ENCODE assay signal across 21 cellular contexts in the genomic region with DNA sequence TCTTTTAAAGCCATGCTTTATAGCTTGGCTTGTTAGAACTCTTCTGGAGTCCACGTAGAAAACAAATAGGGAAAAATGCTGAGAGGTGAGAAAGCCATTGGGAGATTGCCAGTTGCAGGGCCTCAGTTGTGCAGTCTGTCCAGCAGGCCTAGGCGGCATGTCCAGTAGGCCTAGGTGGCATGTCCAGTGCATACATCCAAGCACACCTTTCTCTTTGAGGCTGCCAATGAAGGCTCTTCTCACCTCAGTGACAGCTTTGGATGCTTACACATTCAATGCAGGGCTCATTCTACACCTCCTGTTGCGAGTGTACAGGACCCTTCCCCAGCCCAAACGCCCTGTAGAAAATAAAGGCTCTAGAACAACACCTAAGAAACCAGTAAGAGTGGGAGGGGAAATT.
"Had no signal": no experiment of that assay in that cellular context is flagged by ENCODE, and none has a peak within 500 bp of the region (broad histone marks: within the 10 kb centered on the region; RNA-seq: fewer than 3 reads in every experiment).

No MANE protein-coding gene starts in this region.

- H3K4me3 Mint-ChIP-seq: activated B cell treated with CpG ODN at 0.5 μM for 24 hours; activated CD4-positive, alpha-beta T cell treated with anti-CD3 and anti-CD28 coated beads for 36 hours; activated naive CD4-positive, alpha-beta T cell treated with anti-CD3 and anti-CD28 coated beads, Interleukin-2, amount 10 ng/mL, durations not matched to agents 7 days and 5 days; memory B cell; nephron; stimulated activated memory B cell treated with anti-CD40 and anti-IgM and Interleukin-4, amounts not matched to agents 10 μg/mL and 1 μg/mL and 100 μg/mL, for 72 hours; type B pancreatic cell had no signal

- H3K27me3 ChIP-seq: ascending aorta, brain microvascular endothelial cell, foreskin keratinocyte, pancreas, right lobe of liver, vagina had no signal

- H3K27ac Mint-ChIP-seq: activated B cell treated with CpG ODN at 0.5 μM for 24 hours; activated CD4-positive, alpha-beta T cell treated with anti-CD3 and anti-CD28 coated beads for 36 hours; activated naive CD4-positive, alpha-beta T cell treated with anti-CD3 and anti-CD28 coated beads, Interleukin-2, amount 10 ng/mL, durations not matched to agents 7 days and 5 days; memory B cell; stimulated activated memory B cell treated with anti-CD40 and anti-IgM and Interleukin-4, amounts not matched to agents 10 μg/mL and 1 μg/mL and 100 μg/mL, for 72 hours; type B pancreatic cell had no signal

- H3K27me3 Mint-ChIP-seq: activated B cell treated with CpG ODN at 0.5 μM for 24 hours; activated CD4-positive, alpha-beta T cell treated with anti-CD3 and anti-CD28 coated beads for 36 hours; activated naive CD4-positive, alpha-beta T cell treated with anti-CD3 and anti-CD28 coated beads, Interleukin-2, amount 10 ng/mL, durations not matched to agents 7 days and 5 days; memory B cell; stimulated activated memory B cell treated with anti-CD40 and anti-IgM and Interleukin-4, amounts not matched to agents 10 μg/mL and 1 μg/mL and 100 μg/mL, for 72 hours; type B pancreatic cell had no signal

- H3K9me3 Mint-ChIP-seq: activated B cell treated with CpG ODN at 0.5 μM for 24 hours; activated naive CD4-positive, alpha-beta T cell treated with anti-CD3 and anti-CD28 coated beads, Interleukin-2, amount 10 ng/mL, durations not matched to agents 7 days and 5 days; activated T-helper 2 cell treated with anti-CD3 and anti-CD28 coated beads, Interferon-gamma antibody, Interleukin-2, Interleukin-4, amounts not matched to agents 10 μg/mL and 5 μg/mL and 100 μg/mL, durations not matched to agents 14 hours and 24 hours and 36 hours; memory B cell; nephron; stimulated activated memory B cell treated with anti-CD40 and anti-IgM and Interleukin-4, amounts not matched to agents 10 μg/mL and 1 μg/mL and 100 μg/mL, for 72 hours; type B pancreatic cell had no signal

- H3K9me3 ChIP-seq: ascending aorta, pancreas, right lobe of liver, vagina had no signal

- DNase-seq: activated B cell treated with CpG ODN at 0.5 μM for 24 hours; activated CD4-positive, alpha-beta T cell treated with anti-CD3 and anti-CD28 coated beads for 36 hours; activated CD4-positive, alpha-beta T cell treated with anti-CD3 and anti-CD28 coated beads, Interleukin-2, amount 50 U/mL, for 4 hours; brain microvascular endothelial cell; central memory CD4-positive, alpha-beta T cell; dermis blood vessel endothelial cell; effector CD8-positive, alpha-beta T cell; foreskin keratinocyte; left colon; pancreas; right lobe of liver; T1000 had no signal

- H3K4me3 ChIP-seq: ascending aorta, pancreas, right lobe of liver, skin epidermis, vagina had no signal

- H3K4me1 Mint-ChIP-seq: activated B cell treated with CpG ODN at 0.5 μM for 24 hours; activated naive CD4-positive, alpha-beta T cell treated with anti-CD3 and anti-CD28 coated beads, Interleukin-2, amount 10 ng/mL, durations not matched to agents 7 days and 5 days; memory B cell; nephron; stimulated activated memory B cell treated with anti-CD40 and anti-IgM and Interleukin-4, amounts not matched to agents 10 μg/mL and 1 μg/mL and 100 μg/mL, for 72 hours had no signal

- H3K27ac ChIP-seq: ascending aorta, brain microvascular endothelial cell, foreskin keratinocyte, pancreas, right lobe of liver, skin epidermis had no signal

- ATAC-seq: activated CD4-positive, alpha-beta T cell treated with anti-CD3 and anti-CD28 coated beads for 36 hours; foreskin keratinocyte; stimulated activated memory B cell treated with anti-CD40 and anti-IgM and Interleukin-4, amounts not matched to agents 10 μg/mL and 1 μg/mL and 100 μg/mL, for 72 hours had no signal
